1 cellular context compared by ENCODE assay signal in genomic region chr19:29694669-29695627, GRCh38.
A peak's percentile ranks its signal among the peaks of the same experiment; 100 is the strongest.
TF ChIP-seq lines count a peak whose summit lies in the region.

No MANE protein-coding gene starts in this region.

TF ChIP-seq in HepG2, 621 proteins besides CTCF, POLR2A, EP300 and RAD21 (continued from another document and continues in another):
- TF ChIP-seq ZNF790 (CRISPR knock-in tag; IDR thresholded peaks at IDR 0.05; ENCODE audit: borderline replicate concordance) (no peak), TIGD3 (CRISPR knock-in tag; IDR thresholded peaks at IDR 0.05; ENCODE audit: borderline replicate concordance) (no peak), TEAD3 (CRISPR knock-in tag; optimal IDR thresholded peaks at IDR 0.05; ENCODE audit: borderline replicate concordance) (peak; percentile 61), ZBTB20 (CRISPR knock-in tag; IDR thresholded peaks at IDR 0.05; ENCODE audit: borderline replicate concordance, low read depth) (peak; percentile 66; the same call in 1 of the 2 replicates), ZNF792 (CRISPR knock-in tag; IDR thresholded peaks at IDR 0.05) (0 out of 2 replicates have a peak, but pooled peaks have one; percentile 25), ZNF546 (CRISPR knock-in tag; conservative IDR thresholded peaks at IDR 0.05) (no peak), NFE2 (CRISPR knock-in tag; IDR thresholded peaks at IDR 0.05) (no peak), ZBTB34 (CRISPR knock-in tag; IDR thresholded peaks at IDR 0.05) (no peak), YY1 (IDR thresholded peaks at IDR 0.05; ENCODE audit: insufficient read depth, insufficient replicate concordance, low read depth, low read length) (no peak), SIX4 (CRISPR knock-in tag; IDR thresholded peaks at IDR 0.05) (no peak), E2F2 (CRISPR knock-in tag; IDR thresholded peaks at IDR 0.05; ENCODE audit: borderline replicate concordance) (no peak), TGIF2 (CRISPR knock-in tag; IDR thresholded peaks at IDR 0.05) (no peak), PLSCR1 (CRISPR knock-in tag; IDR thresholded peaks at IDR 0.05; ENCODE audit: borderline replicate concordance) (no peak), FOXK1 (CRISPR knock-in tag; IDR thresholded peaks at IDR 0.05; ENCODE audit: borderline replicate concordance, low read depth) (peak; percentile 46; the same call in 1 of the 2 replicates), ZFP91 (CRISPR knock-in tag; IDR thresholded peaks at IDR 0.05; ENCODE audit: borderline replicate concordance) (peak; percentile 62; the same call in 1 of the 2 replicates), ZNF768 (CRISPR knock-in tag; IDR thresholded peaks at IDR 0.05) (peak; percentile 47; the same call in 1 of the 2 replicates), STAT5B (CRISPR knock-in tag; IDR thresholded peaks at IDR 0.05) (no peak), ZNF574 (CRISPR knock-in tag; IDR thresholded peaks at IDR 0.05) (peak; percentile 46), ATF3 (CRISPR knock-in tag; IDR thresholded peaks at IDR 0.05) (no peak), MIER3 (CRISPR knock-in tag; IDR thresholded peaks at IDR 0.05; ENCODE audit: borderline replicate concordance) (peak; percentile 47; the same call in 1 of the 2 replicates), HNF1B (CRISPR knock-in tag; IDR thresholded peaks at IDR 0.05) (peak; percentile 45; the same call in 1 of the 2 replicates), MATR3 (CRISPR knock-in tag; IDR thresholded peaks at IDR 0.05) (no peak), ZNF44 (CRISPR knock-in tag; IDR thresholded peaks at IDR 0.05) (no peak), DMTF1 (CRISPR knock-in tag; IDR thresholded peaks at IDR 0.05) (no peak), ZNF563 (CRISPR knock-in tag; IDR thresholded peaks at IDR 0.05) (no peak), ARNT2 (CRISPR knock-in tag; IDR thresholded peaks at IDR 0.05; ENCODE audit: low read depth) (0 out of 2 replicates have a peak, but pooled peaks have one; percentile 27), ZNF691 (CRISPR knock-in tag; IDR thresholded peaks at IDR 0.05; ENCODE audit: borderline replicate concordance, low read depth) (peak; percentile 48; the same call in 1 of the 2 replicates), SMAD1 (CRISPR knock-in tag; IDR thresholded peaks at IDR 0.05; ENCODE audit: borderline replicate concordance, low read depth) (no peak), ZNF883 (CRISPR knock-in tag; IDR thresholded peaks at IDR 0.05; ENCODE audit: not compliant biosample characterization) (no peak), HMGXB4 (CRISPR knock-in tag; IDR thresholded peaks at IDR 0.05; ENCODE audit: borderline replicate concordance in 1 of 2, low read depth in 1 of 2) (peak; percentile 60 to 74; a peak in 2 of 4 replicates), KDM4B (CRISPR knock-in tag; IDR thresholded peaks at IDR 0.05) (peak; percentile 38; the same call in 1 of the 2 replicates), KLF12 (CRISPR knock-in tag; IDR thresholded peaks at IDR 0.05; ENCODE audit: borderline replicate concordance) (no peak), ZNF225 (CRISPR knock-in tag; IDR thresholded peaks at IDR 0.05) (peak; percentile 86; the same call in 1 of the 2 replicates), ZNF687 (CRISPR knock-in tag; IDR thresholded peaks at IDR 0.05) (peak; percentile 72), ZBTB38 (CRISPR knock-in tag; IDR thresholded peaks at IDR 0.05) (no peak), FOXK2 (IDR thresholded peaks at IDR 0.05) (no peak), ZKSCAN5 (CRISPR knock-in tag; IDR thresholded peaks at IDR 0.05) (no peak), CENPT (CRISPR knock-in tag; IDR thresholded peaks at IDR 0.05; ENCODE audit: low read depth) (no peak)
